Comparison of ENCODE assay signal across 8 cellular contexts in the genomic region with DNA sequence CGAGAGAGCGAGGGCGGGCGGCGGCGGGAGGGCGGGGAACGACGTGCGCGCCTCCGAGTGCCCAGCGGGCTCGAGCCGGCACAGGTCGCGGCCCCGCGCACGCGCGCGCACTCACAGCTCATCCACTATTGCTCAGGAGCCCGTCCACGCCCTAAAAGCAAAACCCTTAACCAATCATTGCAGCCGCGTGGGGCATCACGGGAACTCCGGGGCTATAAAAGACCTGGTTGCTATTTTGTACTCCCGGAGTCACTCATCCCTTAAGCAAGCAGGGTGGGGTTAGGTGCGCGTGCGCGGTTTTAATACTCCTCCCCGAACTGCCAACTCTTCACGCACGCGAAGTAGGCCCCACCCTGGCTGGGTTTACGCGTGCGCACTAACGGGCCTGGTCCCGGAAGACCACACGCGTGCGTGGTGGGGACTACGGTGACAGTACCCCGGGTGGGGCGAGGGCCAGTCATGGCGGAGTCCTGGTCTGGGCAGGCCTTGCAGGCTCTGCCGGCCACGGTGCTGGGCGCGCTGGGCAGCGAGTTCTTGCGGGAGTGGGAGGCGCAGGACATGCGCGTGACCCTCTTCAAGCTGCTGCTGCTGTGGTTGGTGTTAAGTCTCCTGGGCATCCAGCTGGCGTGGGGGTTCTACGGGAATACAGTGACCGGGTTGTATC. TPM values are rescaled to one million over a fixed set of nuclear protein-coding genes. Genes with fewer than 3 reads are reported as not detected.
DNase-seq lines count a peak whose midpoint lies in the region; ATAC-seq and TF ChIP-seq lines count a peak whose summit lies in the region.

A gene (minus strand): TSS at position 9 of the 664 bp plus-strand sequence. CDS start 36,387 bp downstream, outside the sequence.
A gene with protein sequence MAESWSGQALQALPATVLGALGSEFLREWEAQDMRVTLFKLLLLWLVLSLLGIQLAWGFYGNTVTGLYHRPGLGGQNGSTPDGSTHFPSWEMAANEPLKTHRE (plus strand): TSS at position 456 of the 664 bp plus-strand sequence. CDS start 4 bp downstream, at position 460.

- ATAC-seq in HG02759 (IDR thresholded peaks at IDR 0.05; ENCODE audit: unreplicated experiment) (peak; percentile 82), Right ventricle myocardium inferior (peak; percentile 96)

- peak; percentile 82 for TF ChIP-seq POLR2A in ovary (IDR thresholded peaks at IDR 0.05)
- peak; percentile 66 to 94 for TF ChIP-seq POLR2A in thyroid gland (IDR thresholded peaks at IDR 0.05)

- no peak for TF ChIP-seq CTCF in GM12864 (IDR thresholded peaks at IDR 0.05; ENCODE audit: low read depth, low read length, missing control alignments)
- no peak for TF ChIP-seq CTCF in ovary (IDR thresholded peaks at IDR 0.05)
- peak in 1 of 6 experiments; percentile 11 for TF ChIP-seq CTCF in thyroid gland (IDR thresholded peaks at IDR 0.05)

- peak; percentile 66 for TF ChIP-seq EP300 in ovary (IDR thresholded peaks at IDR 0.05)

- H3K36me3 ChIP-seq in ovary = no peaks in the 10 kb centered on the region
- peaks cover 0 to 4% of the 10 kb centered on the region in 2 donors for H3K36me3 ChIP-seq in thyroid gland

- WGBS in ovary, 3 donors = 0 to 1% (median 0%) methylated on average over 33 to 62 of the region's 62 CpGs
- 1 to 2% methylated on average over 14 to 16 of the region's 62 CpGs for WGBS in thyroid gland, 2 donors

- H3K27ac ChIP-seq in ovary (peak within 1 kb of the TSS; percentile 91 to 98), thyroid gland (peak within 1 kb of the TSS; percentile 89 to 95 (median 92))

- intact Hi-C loops in Right ventricle myocardium inferior (cut with DNase I) (loop anchor here (1.0 to 10.0 kb wide), 4 partner anchors 55 to 319 kb away; a partner anchor contains a TSS), ovary (cut with DNase I) (loop anchor here in 1 of 4 donors (5.0 to 10.0 kb wide), 2 partner anchors 53 to 55 kb away; a partner anchor contains a TSS), thyroid gland (cut with DNase I) (loop anchor here (5.0 kb wide), 1 partner anchor 55 kb away; a partner anchor contains a TSS)

- H3K4me1 ChIP-seq in ovary (ENCODE audit: insufficient read depth) (peaks cover 11% of the 10 kb centered on the region), thyroid gland (peaks cover 43 to 50% of the 10 kb centered on the region in 2 donors)

- H3K27me3 ChIP-seq in ovary (no peaks in the 10 kb centered on the region), thyroid gland (no peaks in the 10 kb centered on the region)

- DNase-seq in GM12864 (ENCODE audit: low read depth) (peak; percentile 99), NCI-H1417 (lab: John Stamatoyannopoulos, UW) (peak; percentile 96 to 99 (median 96)), SW 1271 (lab: John Stamatoyannopoulos, UW) (peak; percentile 89 to 97), Right ventricle myocardium inferior (ENCODE audit: missing footprints) (peak; percentile 100), ovary (peak; percentile 98 to 99 (median 99)), thyroid gland (peak; percentile 99)
- DNase-seq in activated naive CD8-positive, alpha-beta T cell treated with anti-CD3 and anti-CD28 coated beads, Interleukin-2, amount 50 U/mL, for 16 hours (ENCODE audit: low read depth, low spot score) = peak; percentile 94

- H3K9me3 ChIP-seq in ovary (no peaks in the 10 kb centered on the region), thyroid gland (no peaks in the 10 kb centered on the region)

- peak within 1 kb of the TSS; percentile 77 for H3K4me3 ChIP-seq in GM12864 (ENCODE audit: low read depth, low read length)
- H3K4me3 ChIP-seq in ovary = peak within 1 kb of the TSS; percentile 84
- H3K4me3 ChIP-seq in thyroid gland (replicated peaks in 1 of 3) = peak within 1 kb of the TSS; percentile 45 to 91 (median 68)

RNA-seq across cellular contexts. Expression of the first gene that starts in this region (rescaled TPM):
- total RNA-seq in Right ventricle myocardium inferior = 285 TPM
- 100 to 1,000 TPM; 293 to 563 (median 439) TPM for total RNA-seq in ovary
- 100 to 1,000 TPM; 297 to 878 TPM for polyA plus RNA-seq in ovary
- 100 to 1,000 TPM; 437 to 789 (median 587) TPM for total RNA-seq in thyroid gland

RNA-seq across cellular contexts. Expression of the second gene that starts in this region (rescaled TPM):
- 17.1 TPM for total RNA-seq in Right ventricle myocardium inferior
- 10 to 100 TPM; 22.4 to 46.6 (median 28.3) TPM for total RNA-seq in ovary
- 10 to 100 TPM; 31.2 to 63.0 TPM for polyA plus RNA-seq in ovary
- total RNA-seq in thyroid gland = 100 to 1,000 TPM in 2 of 4 donors, 10 to 100 TPM in 2; 50.4 to 177 (median 94.8) TPM

Comparison
In these comparisons a context has a peak if more than half of its experiments do, and no peak if none do; other contexts are left out.
1. Peak in every context shown above with its lines: DNase-seq, ATAC-seq, H3K4me3 ChIP-seq and H3K27ac ChIP-seq.